In the genomic region with DNA sequence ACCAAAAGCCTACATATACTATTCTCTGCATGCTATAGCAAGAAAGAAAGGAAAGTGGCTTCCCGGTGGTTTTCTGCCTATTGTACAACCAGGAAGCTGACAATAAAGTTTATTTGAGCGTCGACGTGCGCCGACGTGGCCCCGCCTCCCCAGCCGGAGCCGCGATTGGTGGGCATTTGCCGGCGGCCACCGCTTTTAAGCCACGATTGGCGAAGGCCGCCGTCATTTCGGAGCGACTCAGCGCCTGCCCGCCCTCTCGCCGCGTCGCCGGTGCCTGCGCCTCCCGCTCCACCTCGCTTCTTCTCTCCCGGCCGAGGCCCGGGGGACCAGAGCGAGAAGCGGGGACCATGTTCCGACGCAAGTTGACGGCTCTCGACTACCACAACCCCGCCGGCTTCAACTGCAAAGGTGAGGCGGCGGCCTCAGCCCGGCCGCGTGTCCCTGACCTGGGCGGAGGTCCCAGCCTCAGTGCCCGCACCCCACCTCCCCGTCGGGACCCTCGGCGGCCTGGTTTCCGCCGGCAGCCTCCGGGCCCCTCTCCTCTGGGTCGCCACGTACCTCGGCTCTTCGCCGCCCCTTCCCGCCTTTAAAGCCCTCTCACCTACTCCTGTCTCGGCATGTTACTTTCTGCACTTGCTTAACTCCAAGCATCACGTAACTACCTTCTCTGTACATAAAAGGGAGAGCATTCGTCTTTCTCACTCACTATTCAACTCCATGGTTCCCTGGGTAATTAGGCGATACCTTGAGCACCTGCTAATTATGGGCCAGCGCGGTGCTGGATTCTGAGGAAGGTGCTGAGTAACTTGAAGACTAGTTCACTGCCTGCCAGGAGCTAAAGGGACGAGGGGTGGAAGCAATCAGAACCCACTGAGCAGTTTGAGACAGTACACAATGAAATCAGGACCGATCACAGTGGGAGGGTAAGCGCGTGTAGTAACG, we compare ENCODE assay signal across 1 cellular context.
TF ChIP-seq lines count a peak whose summit lies in the region.

A gene (plus strand): TSS at position 254 of the 942 bp plus-strand sequence. CDS start 94 bp downstream, at position 348.

TF ChIP-seq in H1, 55 proteins besides CTCF, POLR2A, EP300 and RAD21 (continues in another document):
- no peak for TF ChIP-seq SIRT6 (IDR thresholded peaks at IDR 0.05; ENCODE audit: low read length)
- TF ChIP-seq TAF7 (optimal IDR thresholded peaks at IDR 0.05; ENCODE audit: borderline replicate concordance, low read depth, low read length) = peak; percentile 64
- TF ChIP-seq PHF8 (conservative IDR thresholded peaks at IDR 0.05; ENCODE audit: low read depth, low read length) = peak; percentile 96
- no peak for TF ChIP-seq JUN (IDR thresholded peaks at IDR 0.05; ENCODE audit: low read depth, low read length)
- TF ChIP-seq BRCA1 (IDR thresholded peaks at IDR 0.05; ENCODE audit: low read depth, low read length) = no peak
- TF ChIP-seq SP4 (IDR thresholded peaks at IDR 0.05; ENCODE audit: low read length) = no peak
- no peak for TF ChIP-seq BACH1 (IDR thresholded peaks at IDR 0.05; ENCODE audit: low read length)
- TF ChIP-seq SP2 (IDR thresholded peaks at IDR 0.05; ENCODE audit: low read length) = peak; percentile 39
- TF ChIP-seq TEAD4 (IDR thresholded peaks at IDR 0.05; ENCODE audit: low read depth, low read length) = no peak
- TF ChIP-seq CTBP2 (IDR thresholded peaks at IDR 0.05; ENCODE audit: borderline replicate concordance, insufficient read depth, insufficient read length, low read length) = no peak
- TF ChIP-seq, protein P1, sequence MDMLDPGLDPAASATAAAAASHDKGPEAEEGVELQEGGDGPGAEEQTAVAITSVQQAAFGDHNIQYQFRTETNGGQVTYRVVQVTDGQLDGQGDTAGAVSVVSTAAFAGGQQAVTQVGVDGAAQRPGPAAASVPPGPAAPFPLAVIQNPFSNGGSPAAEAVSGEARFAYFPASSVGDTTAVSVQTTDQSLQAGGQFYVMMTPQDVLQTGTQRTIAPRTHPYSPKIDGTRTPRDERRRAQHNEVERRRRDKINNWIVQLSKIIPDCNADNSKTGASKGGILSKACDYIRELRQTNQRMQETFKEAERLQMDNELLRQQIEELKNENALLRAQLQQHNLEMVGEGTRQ (IDR thresholded peaks at IDR 0.05; ENCODE audit: low read length) = no peak
- TF ChIP-seq SRF (IDR thresholded peaks at IDR 0.05; ENCODE audit: low read depth, low read length) = peak; percentile 47; the same call in 1 of the 2 replicates
- TF ChIP-seq HDAC2 (IDR thresholded peaks at IDR 0.05; ENCODE audit: borderline replicate concordance in 1 of 2, low read depth in 2 of 2, low read length in 2 of 2) = 0 out of 4 replicates have a peak, but pooled peaks of 1 of the 2 experiments have one; percentile 78
- TF ChIP-seq NANOG (IDR thresholded peaks at IDR 0.05; ENCODE audit: insufficient read depth, low read depth, low read length, poor library complexity, severe bottlenecking) = no peak
- no peak for TF ChIP-seq SUZ12 (IDR thresholded peaks at IDR 0.05; ENCODE audit: low read length)
- TF ChIP-seq GTF2F1 (IDR thresholded peaks at IDR 0.05; ENCODE audit: borderline replicate concordance, low read depth, low read length) = no peak
- no peak for TF ChIP-seq KDM1A (IDR thresholded peaks at IDR 0.05; ENCODE audit: borderline replicate concordance, low read length)
- TF ChIP-seq CEBPB (IDR thresholded peaks at IDR 0.05; ENCODE audit: low read depth, low read length) = no peak
- TF ChIP-seq TAF1 (IDR thresholded peaks at IDR 0.05; ENCODE audit: low read depth, low read length) = peak; percentile 92
- no peak for TF ChIP-seq RNF2 (IDR thresholded peaks at IDR 0.05; ENCODE audit: borderline replicate concordance, low read depth, low read length, missing control alignments, poor library complexity, severe bottlenecking)
- TF ChIP-seq POLR2AphosphoS5 (IDR thresholded peaks at IDR 0.05; ENCODE audit: low read depth, low read length) = peak; percentile 91
- TF ChIP-seq SP1 (IDR thresholded peaks at IDR 0.05; ENCODE audit: low read depth, low read length) = peak; percentile 93
- no peak for TF ChIP-seq HDAC6 (IDR thresholded peaks at IDR 0.05; ENCODE audit: low read depth, low read length)
- TF ChIP-seq EGR1 (IDR thresholded peaks at IDR 0.05; ENCODE audit: borderline replicate concordance, low read depth, low read length) = no peak
- no peak; the same call in 1 of the 2 replicates for TF ChIP-seq CHD1 (IDR thresholded peaks at IDR 0.05; ENCODE audit: low read depth, low read length)
- no peak for TF ChIP-seq CBX8 (IDR thresholded peaks at IDR 0.05; ENCODE audit: borderline replicate concordance, low read depth, low read length)
- no peak for TF ChIP-seq RXRA (IDR thresholded peaks at IDR 0.05; ENCODE audit: insufficient read depth, low read depth, low read length)
- TF ChIP-seq FOSL1 (IDR thresholded peaks at IDR 0.05; ENCODE audit: insufficient read depth, low read depth, low read length) = no peak
- no peak for TF ChIP-seq BCL11A (IDR thresholded peaks at IDR 0.05; ENCODE audit: low read depth in 2 of 2, low read length in 2 of 2)
- no peak for TF ChIP-seq JUND (IDR thresholded peaks at IDR 0.05; ENCODE audit: low read length)
- TF ChIP-seq NRF1 (IDR thresholded peaks at IDR 0.05; ENCODE audit: low read depth, low read length) = no peak
- no peak for TF ChIP-seq MAFK (IDR thresholded peaks at IDR 0.05; ENCODE audit: low read depth, low read length)
- TF ChIP-seq, protein P2, sequence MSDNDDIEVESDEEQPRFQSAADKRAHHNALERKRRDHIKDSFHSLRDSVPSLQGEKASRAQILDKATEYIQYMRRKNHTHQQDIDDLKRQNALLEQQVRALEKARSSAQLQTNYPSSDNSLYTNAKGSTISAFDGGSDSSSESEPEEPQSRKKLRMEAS (IDR thresholded peaks at IDR 0.05) = peak; percentile 67
- TF ChIP-seq EZH2 (IDR thresholded peaks at IDR 0.05; ENCODE audit: low read depth, low read length, severe bottlenecking) = no peak
- TF ChIP-seq ZNF274 (IDR thresholded peaks at IDR 0.05; ENCODE audit: borderline replicate concordance, extremely low read depth, low read length) = no peak
- TF ChIP-seq, protein P3, sequence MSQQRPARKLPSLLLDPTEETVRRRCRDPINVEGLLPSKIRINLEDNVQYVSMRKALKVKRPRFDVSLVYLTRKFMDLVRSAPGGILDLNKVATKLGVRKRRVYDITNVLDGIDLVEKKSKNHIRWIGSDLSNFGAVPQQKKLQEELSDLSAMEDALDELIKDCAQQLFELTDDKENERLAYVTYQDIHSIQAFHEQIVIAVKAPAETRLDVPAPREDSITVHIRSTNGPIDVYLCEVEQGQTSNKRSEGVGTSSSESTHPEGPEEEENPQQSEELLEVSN (IDR thresholded peaks at IDR 0.05) = peak; percentile 48
- TF ChIP-seq KDM4A (IDR thresholded peaks at IDR 0.05; ENCODE audit: low read depth, low read length, severe bottlenecking) = peak; percentile 98
- no peak for TF ChIP-seq TCF12 (IDR thresholded peaks at IDR 0.05; ENCODE audit: low read depth, low read length)
- no peak for TF ChIP-seq YY1 (IDR thresholded peaks at IDR 0.05; ENCODE audit: low read depth, low read length)
- peak; percentile 46 for TF ChIP-seq SAP30 (IDR thresholded peaks at IDR 0.05; ENCODE audit: insufficient read depth, insufficient replicate concordance, low read length)
- TF ChIP-seq, protein P4, sequence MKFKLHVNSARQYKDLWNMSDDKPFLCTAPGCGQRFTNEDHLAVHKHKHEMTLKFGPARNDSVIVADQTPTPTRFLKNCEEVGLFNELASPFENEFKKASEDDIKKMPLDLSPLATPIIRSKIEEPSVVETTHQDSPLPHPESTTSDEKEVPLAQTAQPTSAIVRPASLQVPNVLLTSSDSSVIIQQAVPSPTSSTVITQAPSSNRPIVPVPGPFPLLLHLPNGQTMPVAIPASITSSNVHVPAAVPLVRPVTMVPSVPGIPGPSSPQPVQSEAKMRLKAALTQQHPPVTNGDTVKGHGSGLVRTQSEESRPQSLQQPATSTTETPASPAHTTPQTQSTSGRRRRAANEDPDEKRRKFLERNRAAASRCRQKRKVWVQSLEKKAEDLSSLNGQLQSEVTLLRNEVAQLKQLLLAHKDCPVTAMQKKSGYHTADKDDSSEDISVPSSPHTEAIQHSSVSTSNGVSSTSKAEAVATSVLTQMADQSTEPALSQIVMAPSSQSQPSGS (IDR thresholded peaks at IDR 0.05; ENCODE audit: low read length) = no peak
- TF ChIP-seq, protein P5, sequence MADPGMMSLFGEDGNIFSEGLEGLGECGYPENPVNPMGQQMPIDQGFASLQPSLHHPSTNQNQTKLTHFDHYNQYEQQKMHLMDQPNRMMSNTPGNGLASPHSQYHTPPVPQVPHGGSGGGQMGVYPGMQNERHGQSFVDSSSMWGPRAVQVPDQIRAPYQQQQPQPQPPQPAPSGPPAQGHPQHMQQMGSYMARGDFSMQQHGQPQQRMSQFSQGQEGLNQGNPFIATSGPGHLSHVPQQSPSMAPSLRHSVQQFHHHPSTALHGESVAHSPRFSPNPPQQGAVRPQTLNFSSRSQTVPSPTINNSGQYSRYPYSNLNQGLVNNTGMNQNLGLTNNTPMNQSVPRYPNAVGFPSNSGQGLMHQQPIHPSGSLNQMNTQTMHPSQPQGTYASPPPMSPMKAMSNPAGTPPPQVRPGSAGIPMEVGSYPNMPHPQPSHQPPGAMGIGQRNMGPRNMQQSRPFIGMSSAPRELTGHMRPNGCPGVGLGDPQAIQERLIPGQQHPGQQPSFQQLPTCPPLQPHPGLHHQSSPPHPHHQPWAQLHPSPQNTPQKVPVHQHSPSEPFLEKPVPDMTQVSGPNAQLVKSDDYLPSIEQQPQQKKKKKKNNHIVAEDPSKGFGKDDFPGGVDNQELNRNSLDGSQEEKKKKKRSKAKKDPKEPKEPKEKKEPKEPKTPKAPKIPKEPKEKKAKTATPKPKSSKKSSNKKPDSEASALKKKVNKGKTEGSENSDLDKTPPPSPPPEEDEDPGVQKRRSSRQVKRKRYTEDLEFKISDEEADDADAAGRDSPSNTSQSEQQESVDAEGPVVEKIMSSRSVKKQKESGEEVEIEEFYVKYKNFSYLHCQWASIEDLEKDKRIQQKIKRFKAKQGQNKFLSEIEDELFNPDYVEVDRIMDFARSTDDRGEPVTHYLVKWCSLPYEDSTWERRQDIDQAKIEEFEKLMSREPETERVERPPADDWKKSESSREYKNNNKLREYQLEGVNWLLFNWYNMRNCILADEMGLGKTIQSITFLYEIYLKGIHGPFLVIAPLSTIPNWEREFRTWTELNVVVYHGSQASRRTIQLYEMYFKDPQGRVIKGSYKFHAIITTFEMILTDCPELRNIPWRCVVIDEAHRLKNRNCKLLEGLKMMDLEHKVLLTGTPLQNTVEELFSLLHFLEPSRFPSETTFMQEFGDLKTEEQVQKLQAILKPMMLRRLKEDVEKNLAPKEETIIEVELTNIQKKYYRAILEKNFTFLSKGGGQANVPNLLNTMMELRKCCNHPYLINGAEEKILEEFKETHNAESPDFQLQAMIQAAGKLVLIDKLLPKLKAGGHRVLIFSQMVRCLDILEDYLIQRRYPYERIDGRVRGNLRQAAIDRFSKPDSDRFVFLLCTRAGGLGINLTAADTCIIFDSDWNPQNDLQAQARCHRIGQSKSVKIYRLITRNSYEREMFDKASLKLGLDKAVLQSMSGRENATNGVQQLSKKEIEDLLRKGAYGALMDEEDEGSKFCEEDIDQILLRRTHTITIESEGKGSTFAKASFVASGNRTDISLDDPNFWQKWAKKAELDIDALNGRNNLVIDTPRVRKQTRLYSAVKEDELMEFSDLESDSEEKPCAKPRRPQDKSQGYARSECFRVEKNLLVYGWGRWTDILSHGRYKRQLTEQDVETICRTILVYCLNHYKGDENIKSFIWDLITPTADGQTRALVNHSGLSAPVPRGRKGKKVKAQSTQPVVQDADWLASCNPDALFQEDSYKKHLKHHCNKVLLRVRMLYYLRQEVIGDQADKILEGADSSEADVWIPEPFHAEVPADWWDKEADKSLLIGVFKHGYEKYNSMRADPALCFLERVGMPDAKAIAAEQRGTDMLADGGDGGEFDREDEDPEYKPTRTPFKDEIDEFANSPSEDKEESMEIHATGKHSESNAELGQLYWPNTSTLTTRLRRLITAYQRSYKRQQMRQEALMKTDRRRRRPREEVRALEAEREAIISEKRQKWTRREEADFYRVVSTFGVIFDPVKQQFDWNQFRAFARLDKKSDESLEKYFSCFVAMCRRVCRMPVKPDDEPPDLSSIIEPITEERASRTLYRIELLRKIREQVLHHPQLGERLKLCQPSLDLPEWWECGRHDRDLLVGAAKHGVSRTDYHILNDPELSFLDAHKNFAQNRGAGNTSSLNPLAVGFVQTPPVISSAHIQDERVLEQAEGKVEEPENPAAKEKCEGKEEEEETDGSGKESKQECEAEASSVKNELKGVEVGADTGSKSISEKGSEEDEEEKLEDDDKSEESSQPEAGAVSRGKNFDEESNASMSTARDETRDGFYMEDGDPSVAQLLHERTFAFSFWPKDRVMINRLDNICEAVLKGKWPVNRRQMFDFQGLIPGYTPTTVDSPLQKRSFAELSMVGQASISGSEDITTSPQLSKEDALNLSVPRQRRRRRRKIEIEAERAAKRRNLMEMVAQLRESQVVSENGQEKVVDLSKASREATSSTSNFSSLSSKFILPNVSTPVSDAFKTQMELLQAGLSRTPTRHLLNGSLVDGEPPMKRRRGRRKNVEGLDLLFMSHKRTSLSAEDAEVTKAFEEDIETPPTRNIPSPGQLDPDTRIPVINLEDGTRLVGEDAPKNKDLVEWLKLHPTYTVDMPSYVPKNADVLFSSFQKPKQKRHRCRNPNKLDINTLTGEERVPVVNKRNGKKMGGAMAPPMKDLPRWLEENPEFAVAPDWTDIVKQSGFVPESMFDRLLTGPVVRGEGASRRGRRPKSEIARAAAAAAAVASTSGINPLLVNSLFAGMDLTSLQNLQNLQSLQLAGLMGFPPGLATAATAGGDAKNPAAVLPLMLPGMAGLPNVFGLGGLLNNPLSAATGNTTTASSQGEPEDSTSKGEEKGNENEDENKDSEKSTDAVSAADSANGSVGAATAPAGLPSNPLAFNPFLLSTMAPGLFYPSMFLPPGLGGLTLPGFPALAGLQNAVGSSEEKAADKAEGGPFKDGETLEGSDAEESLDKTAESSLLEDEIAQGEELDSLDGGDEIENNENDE (IDR thresholded peaks at IDR 0.05; ENCODE audit: insufficient replicate concordance, low read length) = no peak
- peak; percentile 80 for TF ChIP-seq KDM5A (IDR thresholded peaks at IDR 0.05; ENCODE audit: low read length)
- TF ChIP-seq CREB1 (IDR thresholded peaks at IDR 0.05) = peak; percentile 97
- TF ChIP-seq POU5F1 (IDR thresholded peaks at IDR 0.05; ENCODE audit: low read depth, low read length) = no peak
- TF ChIP-seq CHD2 (IDR thresholded peaks at IDR 0.05; ENCODE audit: low read length) = peak; percentile 73
- no peak for TF ChIP-seq RFX5 (IDR thresholded peaks at IDR 0.05; ENCODE audit: borderline replicate concordance, low read depth, low read length)
- TF ChIP-seq SIX5 (IDR thresholded peaks at IDR 0.05; ENCODE audit: low read depth, low read length) = no peak
- TF ChIP-seq, protein P6, sequence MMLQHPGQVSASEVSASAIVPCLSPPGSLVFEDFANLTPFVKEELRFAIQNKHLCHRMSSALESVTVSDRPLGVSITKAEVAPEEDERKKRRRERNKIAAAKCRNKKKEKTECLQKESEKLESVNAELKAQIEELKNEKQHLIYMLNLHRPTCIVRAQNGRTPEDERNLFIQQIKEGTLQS (IDR thresholded peaks at IDR 0.05; ENCODE audit: insufficient read depth, low read depth, low read length) = 0 out of 2 replicates have a peak, but pooled peaks have one; percentile 52
- TF ChIP-seq TBP (IDR thresholded peaks at IDR 0.05; ENCODE audit: low read depth, low read length) = peak; percentile 84
- peak; percentile 27 to 81; a peak in 2 of 4 replicates for TF ChIP-seq SIN3A (conservative IDR thresholded peaks at IDR 0.05 in 1 of 2, IDR thresholded peaks at IDR 0.05 in 1 of 2; ENCODE audit: low read depth in 1 of 2, low read length in 2 of 2)
- peak; percentile 82 for TF ChIP-seq ASH2L (IDR thresholded peaks at IDR 0.05; ENCODE audit: low read length)
- no peak for TF ChIP-seq GABPA (IDR thresholded peaks at IDR 0.05; ENCODE audit: borderline replicate concordance, insufficient read depth, low read length)
- no peak for TF ChIP-seq CBX5 (IDR thresholded peaks at IDR 0.05; ENCODE audit: low read depth, low read length)
